In the genomic region with DNA sequence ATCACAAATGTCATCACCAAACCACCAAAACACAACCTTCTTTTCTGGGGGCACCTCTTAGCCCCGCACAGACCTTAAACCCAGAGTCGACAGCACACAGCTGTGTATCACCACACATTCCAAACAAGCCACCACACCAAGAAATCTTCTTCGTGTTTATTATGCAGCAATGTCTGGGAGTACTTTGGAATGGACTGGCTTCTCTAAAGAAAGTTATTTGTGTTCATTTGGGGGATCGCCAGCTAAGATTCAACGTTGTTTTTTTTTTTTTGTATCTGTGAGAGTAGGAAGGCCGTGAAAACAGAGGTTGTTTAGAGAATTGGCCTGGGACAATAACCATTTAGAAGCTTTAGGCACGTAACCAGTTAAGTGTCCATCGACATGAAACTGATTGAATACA, we compare ENCODE assay signal across 8 cellular contexts. TPM values are rescaled to one million over a fixed set of nuclear protein-coding genes. Genes with fewer than 3 reads are reported as not detected.
A peak's percentile ranks its signal among the peaks of the same experiment; 100 is the strongest.
DNase-seq lines count a peak whose midpoint lies in the region; ATAC-seq and TF ChIP-seq lines count a peak whose summit lies in the region.

No MANE protein-coding gene starts in this region.

- peaks cover 15% of the 10 kb centered on the region for H3K4me1 ChIP-seq in lower lobe of right lung
- H3K4me1 ChIP-seq in transverse colon, result peaks cover 4 to 47% (median 35%) of the 10 kb centered on the region in 4 donors

- peaks cover 3 to 4% of the 10 kb centered on the region in 2 donors for H3K36me3 Mint-ChIP-seq in activated T-cell treated with anti-CD3 and anti-CD28 coated beads, Interleukin-2, amount 50 U/mL, for 72 hours (ENCODE audit: insufficient read depth in 2 of 2)

- peak overlapping the region; percentile 84 for H3K27ac ChIP-seq in lower lobe of right lung
- H3K27ac ChIP-seq in transverse colon, result peak overlapping the region; percentile 92 to 96 (median 94)

- H3K4me3 ChIP-seq in lower lobe of right lung (no peak overlapping the region), transverse colon (no peak overlapping the region)

- intact Hi-C loops in lower lobe of right lung (cut with DNase I) (no loop called here), transverse colon (cut with DNase I; ENCODE audit: low total_unique reads) (no loop called here)

- no peaks in the 10 kb centered on the region for H3K9me3 Mint-ChIP-seq in activated T-cell treated with anti-CD3 and anti-CD28 coated beads, Interleukin-2, amount 50 U/mL, for 72 hours

- no peak for ATAC-seq in activated T-cell treated with anti-CD3 and anti-CD28 coated beads, Interleukin-2, amount 50 U/mL, for 72 hours (replicated peaks in 1 of 2)
- ATAC-seq in lower lobe of right lung (no peak), HG02763 (IDR thresholded peaks at IDR 0.05; ENCODE audit: unreplicated experiment) (no peak)

- H3K4me1 Mint-ChIP-seq in activated T-cell treated with anti-CD3 and anti-CD28 coated beads, Interleukin-2, amount 50 U/mL, for 72 hours (ENCODE audit: low read depth), result peaks cover 29% of the 10 kb centered on the region

- H3K4me3 Mint-ChIP-seq in activated T-cell treated with anti-CD3 and anti-CD28 coated beads, Interleukin-2, amount 50 U/mL, for 72 hours, result peak overlapping the region; percentile 71 to 79

- TF ChIP-seq CTCF in lower lobe of right lung (IDR thresholded peaks at IDR 0.05) (no peak), transverse colon (IDR thresholded peaks at IDR 0.05) (no peak)

- TF ChIP-seq EP300 in transverse colon (IDR thresholded peaks at IDR 0.05; ENCODE audit: low read depth), result no peak

- DNase-seq in activated T-cell treated with anti-CD3 and anti-CD28 coated beads, Interleukin-2, amount 50 U/mL, for 72 hours, result no peak
- DNase-seq in activated T-cell treated with anti-CD3 and anti-CD28 coated beads for 4 hours (no peak), amniotic epithelial cell (ENCODE audit: low read depth) (peak; percentile 77), lower lobe of right lung (no peak), transverse colon (no peak), NCI-H2029 treated with DMSO at 0.1 percent for 48 hours (lab: John Stamatoyannopoulos, UW) (no peak), DMS 273 treated with DMSO at 0.1 percent for 48 hours (lab: John Stamatoyannopoulos, UW) (no peak)

- no peaks in the 10 kb centered on the region for H3K27me3 ChIP-seq in lower lobe of right lung (ENCODE audit: low read depth)
- H3K27me3 ChIP-seq in transverse colon, result no peaks in the 10 kb centered on the region

- H3K27ac Mint-ChIP-seq in activated T-cell treated with anti-CD3 and anti-CD28 coated beads, Interleukin-2, amount 50 U/mL, for 72 hours, result peak overlapping the region; percentile 93

- in situ Hi-C loops in transverse colon (cut with MboI; ENCODE audit: low pct_ligation_motif_present in 1 of 4, low pct_unique_long_range_greater_than_20kb in 1 of 4, low sequenced_read_pairs in 3 of 4), result no loop called here

- H3K27me3 Mint-ChIP-seq in activated T-cell treated with anti-CD3 and anti-CD28 coated beads, Interleukin-2, amount 50 U/mL, for 72 hours (ENCODE audit: low read depth), result no peaks in the 10 kb centered on the region

- H3K36me3 ChIP-seq in lower lobe of right lung (peaks cover 3% of the 10 kb centered on the region), transverse colon (no peaks in the 10 kb centered on the region)

- no peak for TF ChIP-seq POLR2A in transverse colon (IDR thresholded peaks at IDR 0.05)

- 30 to 51% methylated on average over 4 to 8 of the region's 8 CpGs for WGBS in transverse colon (ENCODE audit: low coverage in 1 of 2), 2 donors

- H3K9me3 ChIP-seq in lower lobe of right lung (no peaks in the 10 kb centered on the region), transverse colon (no peaks in the 10 kb centered on the region)

RNA-seq across cellular contexts. Expression of gene MTA3, which starts 1.0 kb away (rescaled TPM):
- 10 to 100 TPM; 36.7 to 47.3 TPM for total RNA-seq in activated T-cell treated with anti-CD3 and anti-CD28 coated beads, Interleukin-2, amount 50 U/mL, for 72 hours
- total RNA-seq in lower lobe of right lung (23.5 TPM), transverse colon (10 to 100 TPM; 40.0 to 73.2 (median 54.3) TPM)
